ENCODE assay signal across 37 cellular contexts in the genomic region with DNA sequence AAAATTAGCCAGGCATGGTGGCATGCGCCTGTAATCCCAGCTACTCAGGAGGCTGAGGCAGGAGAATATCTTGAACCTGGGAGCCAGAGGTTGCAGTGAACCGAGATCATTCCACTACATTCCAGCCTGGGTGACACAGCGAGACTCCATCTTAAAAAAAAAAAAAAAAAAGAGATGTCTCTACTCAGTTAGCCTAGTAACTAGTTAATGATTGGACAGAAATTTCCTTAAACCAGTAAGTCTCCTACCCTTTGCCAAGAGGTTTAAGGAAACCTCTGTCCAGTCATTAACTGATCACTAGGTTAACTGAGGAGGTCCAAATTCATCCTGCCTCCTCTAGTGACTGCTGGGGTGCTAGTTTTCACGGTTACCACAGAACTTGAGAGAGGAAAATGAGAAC.
"Had no signal": no experiment of that assay in that cellular context is flagged by ENCODE, and none has a peak within 500 bp of the region (broad histone marks: within the 10 kb centered on the region; RNA-seq: fewer than 3 reads in every experiment).

No MANE protein-coding gene starts in this region.

- H3K36me3 ChIP-seq: ascending aorta, brain microvascular endothelial cell, breast epithelium had no signal

- H3K9me3 Mint-ChIP-seq: activated CD4-positive, alpha-beta memory T cell treated with anti-CD3 and anti-CD28 coated beads, Interleukin-2, amount 10 ng/mL, durations not matched to agents 7 days and 5 days; activated naive CD4-positive, alpha-beta T cell treated with anti-CD3 and anti-CD28 coated beads, Interleukin-2, amount 10 ng/mL, durations not matched to agents 7 days and 5 days; activated naive CD4-positive, alpha-beta T cell treated with anti-CD3 and anti-CD28 coated beads, Interleukin-2, amount 50 U/mL, for 24 hours; activated T-helper 2 cell treated with anti-CD3 and anti-CD28 coated beads, Interferon-gamma antibody, Interleukin-2, Interleukin-4, amounts not matched to agents 10 μg/mL and 5 μg/mL and 100 μg/mL, durations not matched to agents 14 hours and 24 hours and 36 hours; T-helper 1 cell treated with Interleukin-12 subunit alpha and Interleukin-12 subunit beta and Interleukin-4 antibody, amounts not matched to agents 30 μg/mL and 1 μg/mL, for 36 hours; T-helper 2 cell treated with Interferon-gamma antibody and Interleukin-4, amounts not matched to agents 5 μg/mL and 100 μg/mL, for 36 hours had no signal

- H3K27ac Mint-ChIP-seq: activated B cell treated with CpG ODN at 0.5 μM for 24 hours; activated CD4-positive, alpha-beta memory T cell treated with anti-CD3 and anti-CD28 coated beads, Interleukin-2, amount 10 ng/mL, durations not matched to agents 7 days and 5 days; activated CD4-positive, alpha-beta T cell treated with anti-CD3 and anti-CD28 coated beads for 36 hours; activated CD4-positive, alpha-beta T cell treated with anti-CD3 and anti-CD28 coated beads, Interleukin-2, amount 10 ng/mL, durations not matched to agents 7 days and 5 days; activated CD8-positive, alpha-beta memory T cell treated with anti-CD3 and anti-CD28 coated beads, Interleukin-2, amount 10 ng/mL, durations not matched to agents 7 days and 5 days; activated CD8-positive, alpha-beta T cell treated with anti-CD3 and anti-CD28 coated beads, Interleukin-2, amount 10 ng/mL, durations not matched to agents 7 days and 5 days; activated naive CD4-positive, alpha-beta T cell treated with anti-CD3 and anti-CD28 coated beads, Interleukin-2, amount 10 ng/mL, durations not matched to agents 7 days and 5 days; activated naive CD4-positive, alpha-beta T cell treated with anti-CD3 and anti-CD28 coated beads, Interleukin-2, amount 50 U/mL, for 24 hours; activated naive CD8-positive, alpha-beta T cell; activated naive CD8-positive, alpha-beta T cell treated with anti-CD3 and anti-CD28 coated beads, Interleukin-2, amount 10 ng/mL, durations not matched to agents 7 days and 5 days; activated naive CD8-positive, alpha-beta T cell treated with anti-CD3 and anti-CD28 coated beads, Interleukin-2, amount 50 U/mL, for 24 hours; activated T-cell treated with anti-CD3 and anti-CD28 coated beads, Interleukin-2, amount 50 U/mL, for 24 hours; activated T-helper 2 cell treated with anti-CD3 and anti-CD28 coated beads, Interferon-gamma antibody, Interleukin-2, Interleukin-4, amounts not matched to agents 10 μg/mL and 5 μg/mL and 100 μg/mL, durations not matched to agents 14 hours and 24 hours and 36 hours; T-helper 1 cell treated with Interleukin-12 subunit alpha and Interleukin-12 subunit beta and Interleukin-4 antibody, amounts not matched to agents 30 μg/mL and 1 μg/mL, for 36 hours; T-helper 2 cell treated with Interferon-gamma antibody and Interleukin-4, amounts not matched to agents 5 μg/mL and 100 μg/mL, for 36 hours had no signal

- H3K36me3 Mint-ChIP-seq: activated CD8-positive, alpha-beta memory T cell treated with anti-CD3 and anti-CD28 coated beads, Interleukin-2, amount 10 ng/mL, durations not matched to agents 7 days and 5 days; activated naive CD4-positive, alpha-beta T cell treated with anti-CD3 and anti-CD28 coated beads, Interleukin-2, amount 10 ng/mL, durations not matched to agents 7 days and 5 days; activated naive CD8-positive, alpha-beta T cell; activated naive CD8-positive, alpha-beta T cell treated with anti-CD3 and anti-CD28 coated beads, Interleukin-2, amount 10 ng/mL, durations not matched to agents 7 days and 5 days had no signal

- H3K4me1 Mint-ChIP-seq: activated B cell treated with CpG ODN at 0.5 μM for 24 hours; activated CD8-positive, alpha-beta memory T cell treated with anti-CD3 and anti-CD28 coated beads, Interleukin-2, amount 10 ng/mL, durations not matched to agents 7 days and 5 days had no signal

- H3K4me3 ChIP-seq: ascending aorta, body of pancreas, breast epithelium had no signal

- H3K9me3 ChIP-seq: body of pancreas had no signal

- H3K27me3 ChIP-seq: ascending aorta, body of pancreas, brain microvascular endothelial cell, breast epithelium had no signal

- H3K27me3 Mint-ChIP-seq: activated naive CD4-positive, alpha-beta T cell treated with anti-CD3 and anti-CD28 coated beads, Interleukin-2, amount 10 ng/mL, durations not matched to agents 7 days and 5 days; activated naive CD8-positive, alpha-beta T cell had no signal

- DNase-seq: activated B cell treated with CpG ODN at 0.5 μM for 24 hours; activated CD4-positive, alpha-beta memory T cell treated with anti-CD3 and anti-CD28 coated beads, Interleukin-2, amount 10 ng/mL, durations not matched to agents 7 days and 5 days; activated CD4-positive, alpha-beta T cell treated with anti-CD3 and anti-CD28 coated beads for 1 hour; activated CD4-positive, alpha-beta T cell treated with anti-CD3 and anti-CD28 coated beads for 36 hours; activated CD4-positive, alpha-beta T cell treated with anti-CD3 and anti-CD28 coated beads for 48 hours; activated CD4-positive, alpha-beta T cell treated with anti-CD3 and anti-CD28 coated beads, Interleukin-2, amount 10 ng/mL, durations not matched to agents 7 days and 5 days; activated CD4-positive, alpha-beta T cell treated with anti-CD3 and anti-CD28 coated beads, Interleukin-2, amount 50 U/mL, for 48 hours; activated CD8-positive, alpha-beta memory T cell treated with anti-CD3 and anti-CD28 coated beads for 24 hours; activated CD8-positive, alpha-beta memory T cell treated with anti-CD3 and anti-CD28 coated beads, Interleukin-2, amount 10 ng/mL, durations not matched to agents 7 days and 5 days; activated CD8-positive, alpha-beta memory T cell treated with anti-CD3 and anti-CD28 coated beads, Interleukin-2, amount 50 U/mL, for 48 hours; activated CD8-positive, alpha-beta T cell treated with anti-CD3 and anti-CD28 coated beads, Interleukin-2, amount 10 ng/mL, durations not matched to agents 7 days and 5 days; activated effector memory CD4-positive, alpha-beta T cell treated with Interleukin-2 at 50 U/mL for 16 hours; activated gamma-delta T cell; activated naive CD4-positive, alpha-beta T cell treated with anti-CD3 and anti-CD28 coated beads, Interleukin-2, amount 10 ng/mL, durations not matched to agents 7 days and 5 days; activated naive CD4-positive, alpha-beta T cell treated with Interleukin-2 at 50 U/mL for 16 hours; activated naive CD8-positive, alpha-beta T cell treated with anti-CD3 and anti-CD28 coated beads, Interleukin-2, amount 10 ng/mL, durations not matched to agents 7 days and 5 days; activated naive CD8-positive, alpha-beta T cell treated with anti-CD3 and anti-CD28 coated beads, Interleukin-2, amount 50 U/mL, for 24 hours; activated T-cell treated with anti-CD3 and anti-CD28 coated beads, Interleukin-2, amount 50 U/mL, for 24 hours; activated T-cell treated with anti-CD3 and anti-CD28 coated beads, Interleukin-2, amount 50 U/mL, for 48 hours; amygdala; anterior cingulate cortex; body of pancreas; brain microvascular endothelial cell; central memory CD4-positive, alpha-beta T cell; T-helper 1 cell; T-helper 2 cell; T-helper 9 cell had no signal

- FAIRE-seq: TTC549 had no signal

- H3K4me1 ChIP-seq: breast epithelium had no signal

- H3K4me3 Mint-ChIP-seq: activated B cell treated with CpG ODN at 0.5 μM for 24 hours; activated CD4-positive, alpha-beta memory T cell treated with anti-CD3 and anti-CD28 coated beads, Interleukin-2, amount 10 ng/mL, durations not matched to agents 7 days and 5 days; activated CD4-positive, alpha-beta T cell treated with anti-CD3 and anti-CD28 coated beads for 36 hours; activated CD4-positive, alpha-beta T cell treated with anti-CD3 and anti-CD28 coated beads, Interleukin-2, amount 10 ng/mL, durations not matched to agents 7 days and 5 days; activated CD8-positive, alpha-beta memory T cell treated with anti-CD3 and anti-CD28 coated beads, Interleukin-2, amount 10 ng/mL, durations not matched to agents 7 days and 5 days; activated CD8-positive, alpha-beta T cell treated with anti-CD3 and anti-CD28 coated beads, Interleukin-2, amount 10 ng/mL, durations not matched to agents 7 days and 5 days; activated naive CD4-positive, alpha-beta T cell treated with anti-CD3 and anti-CD28 coated beads, Interleukin-2, amount 10 ng/mL, durations not matched to agents 7 days and 5 days; activated naive CD4-positive, alpha-beta T cell treated with anti-CD3 and anti-CD28 coated beads, Interleukin-2, amount 50 U/mL, for 24 hours; activated naive CD8-positive, alpha-beta T cell; activated naive CD8-positive, alpha-beta T cell treated with anti-CD3 and anti-CD28 coated beads, Interleukin-2, amount 10 ng/mL, durations not matched to agents 7 days and 5 days; activated naive CD8-positive, alpha-beta T cell treated with anti-CD3 and anti-CD28 coated beads, Interleukin-2, amount 50 U/mL, for 24 hours; activated T-cell treated with anti-CD3 and anti-CD28 coated beads, Interleukin-2, amount 50 U/mL, for 24 hours; T-helper 1 cell treated with Interleukin-12 subunit alpha and Interleukin-12 subunit beta and Interleukin-4 antibody, amounts not matched to agents 30 μg/mL and 1 μg/mL, for 36 hours; T-helper 2 cell treated with Interferon-gamma antibody and Interleukin-4, amounts not matched to agents 5 μg/mL and 100 μg/mL, for 36 hours had no signal

- H3K27ac ChIP-seq: body of pancreas, brain microvascular endothelial cell, breast epithelium, VCaP had no signal

- ATAC-seq: activated CD4-positive, alpha-beta T cell treated with anti-CD3 and anti-CD28 coated beads for 36 hours; activated CD4-positive, CD25-positive, alpha-beta regulatory T cell treated with anti-CD3 and anti-CD28 coated beads, Interleukin-2, amount 50 U/mL, for 24 hours; activated CD8-positive, alpha-beta memory T cell treated with anti-CD3 and anti-CD28 coated beads, Interleukin-2, amount 10 ng/mL, durations not matched to agents 7 days and 5 days; activated CD8-positive, alpha-beta T cell treated with anti-CD3 and anti-CD28 coated beads, Interleukin-2, amount 10 ng/mL, durations not matched to agents 7 days and 5 days; activated naive CD8-positive, alpha-beta T cell treated with anti-CD3 and anti-CD28 coated beads, Interleukin-2, amount 50 U/mL, for 24 hours; body of pancreas had no signal
